ENCODE assay signal across 3 cellular contexts in the genomic region with DNA sequence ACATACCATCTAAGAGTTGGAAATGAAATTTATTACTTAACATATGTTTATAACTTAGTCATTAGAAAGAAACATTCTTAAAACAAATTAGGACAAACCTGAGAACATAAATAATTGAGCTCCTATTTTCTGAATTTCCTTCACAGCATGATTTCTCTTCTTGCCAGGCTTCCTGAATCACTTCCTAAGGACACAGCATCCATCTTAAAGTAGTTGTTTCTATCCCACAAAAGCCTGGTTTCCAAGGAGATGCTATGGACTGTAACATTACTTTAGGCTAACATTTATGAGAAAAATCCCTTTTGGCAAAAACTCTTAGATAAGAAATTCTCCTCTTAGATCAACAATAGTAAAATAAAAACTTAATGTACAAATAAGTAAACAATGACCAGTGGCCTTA.
TF ChIP-seq lines count a peak whose summit lies in the region.

No MANE protein-coding gene starts in this region.

TF ChIP-seq in SK-N-SH treated with all-trans-retinoic acid at 6 μM for 48 hours, 23 proteins besides CTCF, POLR2A, EP300 and RAD21 (continued from another document):
- TF ChIP-seq PPARA (CRISPR knock-in tag; IDR thresholded peaks at IDR 0.05; ENCODE audit: borderline replicate concordance) (no peak), ESRRG (CRISPR knock-in tag; IDR thresholded peaks at IDR 0.05) (no peak), ZNF565 (CRISPR knock-in tag; conservative IDR thresholded peaks at IDR 0.05; ENCODE audit: low read depth) (no peak), ZFP3 (CRISPR knock-in tag; IDR thresholded peaks at IDR 0.05) (no peak), ARNTL (CRISPR knock-in tag; IDR thresholded peaks at IDR 0.05; ENCODE audit: borderline replicate concordance, low read depth) (no peak), ZNF8 (CRISPR knock-in tag; IDR thresholded peaks at IDR 0.05) (no peak), ZC3H10 (CRISPR knock-in tag; IDR thresholded peaks at IDR 0.05) (no peak), OSR1 (CRISPR knock-in tag; IDR thresholded peaks at IDR 0.05) (no peak)
- TF ChIP-seq, protein P1, sequence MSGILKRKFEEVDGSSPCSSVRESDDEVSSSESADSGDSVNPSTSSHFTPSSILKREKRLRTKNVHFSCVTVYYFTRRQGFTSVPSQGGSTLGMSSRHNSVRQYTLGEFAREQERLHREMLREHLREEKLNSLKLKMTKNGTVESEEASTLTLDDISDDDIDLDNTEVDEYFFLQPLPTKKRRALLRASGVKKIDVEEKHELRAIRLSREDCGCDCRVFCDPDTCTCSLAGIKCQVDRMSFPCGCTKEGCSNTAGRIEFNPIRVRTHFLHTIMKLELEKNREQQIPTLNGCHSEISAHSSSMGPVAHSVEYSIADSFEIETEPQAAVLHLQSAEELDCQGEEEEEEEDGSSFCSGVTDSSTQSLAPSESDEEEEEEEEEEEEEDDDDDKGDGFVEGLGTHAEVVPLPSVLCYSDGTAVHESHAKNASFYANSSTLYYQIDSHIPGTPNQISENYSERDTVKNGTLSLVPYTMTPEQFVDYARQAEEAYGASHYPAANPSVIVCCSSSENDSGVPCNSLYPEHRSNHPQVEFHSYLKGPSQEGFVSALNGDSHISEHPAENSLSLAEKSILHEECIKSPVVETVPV (CRISPR knock-in tag; IDR thresholded peaks at IDR 0.05) = no peak
- TF ChIP-seq, protein P2, sequence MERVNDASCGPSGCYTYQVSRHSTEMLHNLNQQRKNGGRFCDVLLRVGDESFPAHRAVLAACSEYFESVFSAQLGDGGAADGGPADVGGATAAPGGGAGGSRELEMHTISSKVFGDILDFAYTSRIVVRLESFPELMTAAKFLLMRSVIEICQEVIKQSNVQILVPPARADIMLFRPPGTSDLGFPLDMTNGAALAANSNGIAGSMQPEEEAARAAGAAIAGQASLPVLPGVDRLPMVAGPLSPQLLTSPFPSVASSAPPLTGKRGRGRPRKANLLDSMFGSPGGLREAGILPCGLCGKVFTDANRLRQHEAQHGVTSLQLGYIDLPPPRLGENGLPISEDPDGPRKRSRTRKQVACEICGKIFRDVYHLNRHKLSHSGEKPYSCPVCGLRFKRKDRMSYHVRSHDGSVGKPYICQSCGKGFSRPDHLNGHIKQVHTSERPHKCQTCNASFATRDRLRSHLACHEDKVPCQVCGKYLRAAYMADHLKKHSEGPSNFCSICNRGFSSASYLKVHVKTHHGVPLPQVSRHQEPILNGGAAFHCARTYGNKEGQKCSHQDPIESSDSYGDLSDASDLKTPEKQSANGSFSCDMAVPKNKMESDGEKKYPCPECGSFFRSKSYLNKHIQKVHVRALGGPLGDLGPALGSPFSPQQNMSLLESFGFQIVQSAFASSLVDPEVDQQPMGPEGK (CRISPR knock-in tag; IDR thresholded peaks at IDR 0.05; ENCODE audit: borderline replicate concordance) = no peak
- TF ChIP-seq, protein P3, sequence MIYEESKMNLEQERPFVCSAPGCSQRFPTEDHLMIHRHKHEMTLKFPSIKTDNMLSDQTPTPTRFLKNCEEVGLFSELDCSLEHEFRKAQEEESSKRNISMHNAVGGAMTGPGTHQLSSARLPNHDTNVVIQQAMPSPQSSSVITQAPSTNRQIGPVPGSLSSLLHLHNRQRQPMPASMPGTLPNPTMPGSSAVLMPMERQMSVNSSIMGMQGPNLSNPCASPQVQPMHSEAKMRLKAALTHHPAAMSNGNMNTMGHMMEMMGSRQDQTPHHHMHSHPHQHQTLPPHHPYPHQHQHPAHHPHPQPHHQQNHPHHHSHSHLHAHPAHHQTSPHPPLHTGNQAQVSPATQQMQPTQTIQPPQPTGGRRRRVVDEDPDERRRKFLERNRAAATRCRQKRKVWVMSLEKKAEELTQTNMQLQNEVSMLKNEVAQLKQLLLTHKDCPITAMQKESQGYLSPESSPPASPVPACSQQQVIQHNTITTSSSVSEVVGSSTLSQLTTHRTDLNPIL (CRISPR knock-in tag; IDR thresholded peaks at IDR 0.05; ENCODE audit: low read depth) = no peak

TF ChIP-seq in endothelial cell of umbilical vein, 7 proteins besides CTCF, POLR2A, EP300 and RAD21 (continued from another document):
- no peak for TF ChIP-seq POLR2AphosphoS5 (IDR thresholded peaks at IDR 0.05; ENCODE audit: insufficient read depth, low read depth, low read length)
- TF ChIP-seq EZH2 (IDR thresholded peaks at IDR 0.05; ENCODE audit: borderline replicate concordance, low read depth, low read length, severe bottlenecking) = no peak
- TF ChIP-seq, protein P4, sequence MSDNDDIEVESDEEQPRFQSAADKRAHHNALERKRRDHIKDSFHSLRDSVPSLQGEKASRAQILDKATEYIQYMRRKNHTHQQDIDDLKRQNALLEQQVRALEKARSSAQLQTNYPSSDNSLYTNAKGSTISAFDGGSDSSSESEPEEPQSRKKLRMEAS (IDR thresholded peaks at IDR 0.05; ENCODE audit: insufficient read depth, insufficient read length) = no peak
- peak; percentile 16 for TF ChIP-seq JUN (IDR thresholded peaks at IDR 0.05; ENCODE audit: borderline replicate concordance, insufficient read depth, insufficient read length, low read depth)
- no peak for TF ChIP-seq MYC (IDR thresholded peaks at IDR 0.05; ENCODE audit: low read depth, low read length)

TF ChIP-seq in HepG2, 621 proteins besides CTCF, POLR2A, EP300 and RAD21 (continued from another document):
- TF ChIP-seq LCORL (IDR thresholded peaks at IDR 0.05) (no peak), LCORL (CRISPR knock-in tag; IDR thresholded peaks at IDR 0.05) (no peak)
